13 cellular contexts compared by ENCODE assay signal in genomic region chr11:86228967-86229330, GRCh38. TPM values are rescaled to one million over a fixed set of nuclear protein-coding genes. Genes with fewer than 3 reads are reported as not detected.
DNase-seq lines count a peak whose midpoint lies in the region; ATAC-seq lines count a peak whose summit lies in the region.
"Had no signal": no experiment of that assay in that cellular context is flagged by ENCODE, and none has a peak within 500 bp of the region (broad histone marks: within the 10 kb centered on the region; RNA-seq: fewer than 3 reads in every experiment).

No MANE protein-coding gene starts in this region.

- peaks cover 5% of the 10 kb centered on the region for H3K9me3 Mint-ChIP-seq in activated CD8-positive, alpha-beta memory T cell treated with anti-CD3 and anti-CD28 coated beads, Interleukin-2, amount 10 ng/mL, durations not matched to agents 7 days and 5 days (ENCODE audit: low read depth)
- peaks cover 17% of the 10 kb centered on the region for H3K9me3 Mint-ChIP-seq in activated T-helper 2 cell treated with anti-CD3 and anti-CD28 coated beads, Interferon-gamma antibody, Interleukin-2, Interleukin-4, amounts not matched to agents 10 μg/mL and 5 μg/mL and 100 μg/mL, durations not matched to agents 14 hours and 24 hours and 36 hours

- intact Hi-C loops in activated T-helper 2 cell treated with anti-CD3 and anti-CD28 coated beads, Interferon-gamma antibody, Interleukin-2, Interleukin-4, amounts not matched to agents 10 μg/mL and 5 μg/mL and 100 μg/mL, durations not matched to agents 14 hours and 24 hours and 36 hours (cut with micrococcal nuclease): loop anchor here (1.0 kb wide), 4 partner anchors 11 to 111 kb away; no protein-coding TSS in a partner anchor

- no peaks in the 10 kb centered on the region for H3K27me3 Mint-ChIP-seq in activated CD8-positive, alpha-beta memory T cell treated with anti-CD3 and anti-CD28 coated beads, Interleukin-2, amount 10 ng/mL, durations not matched to agents 7 days and 5 days
- H3K27me3 Mint-ChIP-seq in activated T-helper 2 cell treated with anti-CD3 and anti-CD28 coated beads, Interferon-gamma antibody, Interleukin-2, Interleukin-4, amounts not matched to agents 10 μg/mL and 5 μg/mL and 100 μg/mL, durations not matched to agents 14 hours and 24 hours and 36 hours (ENCODE audit: low read depth): no peaks in the 10 kb centered on the region

- H3K36me3 Mint-ChIP-seq in activated CD8-positive, alpha-beta memory T cell treated with anti-CD3 and anti-CD28 coated beads, Interleukin-2, amount 10 ng/mL, durations not matched to agents 7 days and 5 days: peaks cover 9% of the 10 kb centered on the region
- peaks cover 9% of the 10 kb centered on the region for H3K36me3 Mint-ChIP-seq in activated T-helper 2 cell treated with anti-CD3 and anti-CD28 coated beads, Interferon-gamma antibody, Interleukin-2, Interleukin-4, amounts not matched to agents 10 μg/mL and 5 μg/mL and 100 μg/mL, durations not matched to agents 14 hours and 24 hours and 36 hours (ENCODE audit: low read depth)

- peak; percentile 64 for DNase-seq in activated CD8-positive, alpha-beta memory T cell treated with anti-CD3 and anti-CD28 coated beads, Interleukin-2, amount 50 U/mL, for 48 hours
- no peak for DNase-seq in activated CD8-positive, alpha-beta memory T cell treated with anti-CD3 and anti-CD28 coated beads, Interleukin-2, amount 10 ng/mL, durations not matched to agents 7 days and 5 days
- no peak for DNase-seq in activated T-helper 2 cell treated with anti-CD3 and anti-CD28 coated beads, Interferon-gamma antibody, Interleukin-2, Interleukin-4, amounts not matched to agents 10 μg/mL and 5 μg/mL and 100 μg/mL, durations not matched to agents 14 hours and 24 hours and 36 hours (ENCODE audit: low spot score)
- peak; percentile 32 to 48 for DNase-seq in stimulated activated CD8-positive, alpha-beta memory T cell treated with anti-CD3 and anti-CD28 coated beads, Interleukin-15, amount 100 ng/mL, for 48 hours (ENCODE audit: low read depth in 2 of 2)
- DNase-seq in NCI-H446 treated with DMSO at 0.1 percent for 48 hours (lab: John Stamatoyannopoulos, UW) (no peak), middle frontal gyrus (ENCODE audit: extremely low spot score, low spot score) (no peak), hippocampal formation (lab: John Stamatoyannopoulos, UW) (no peak)
- DNase-seq: lower lobe of right lung, NCI-H2171, nephron progenitor cell, retina, thyroid gland had no signal

- no peak overlapping the region for H3K4me3 Mint-ChIP-seq in activated CD8-positive, alpha-beta memory T cell treated with anti-CD3 and anti-CD28 coated beads, Interleukin-2, amount 10 ng/mL, durations not matched to agents 7 days and 5 days
- H3K4me3 Mint-ChIP-seq in activated T-helper 2 cell treated with anti-CD3 and anti-CD28 coated beads, Interferon-gamma antibody, Interleukin-2, Interleukin-4, amounts not matched to agents 10 μg/mL and 5 μg/mL and 100 μg/mL, durations not matched to agents 14 hours and 24 hours and 36 hours (ENCODE audit: low read depth): peak overlapping the region; percentile 20
- H3K4me3 Mint-ChIP-seq: nephron progenitor cell had no signal

- peaks cover 31% of the 10 kb centered on the region for H3K4me1 Mint-ChIP-seq in activated CD8-positive, alpha-beta memory T cell treated with anti-CD3 and anti-CD28 coated beads, Interleukin-2, amount 10 ng/mL, durations not matched to agents 7 days and 5 days
- peaks cover 53% of the 10 kb centered on the region for H3K4me1 Mint-ChIP-seq in activated T-helper 2 cell treated with anti-CD3 and anti-CD28 coated beads, Interferon-gamma antibody, Interleukin-2, Interleukin-4, amounts not matched to agents 10 μg/mL and 5 μg/mL and 100 μg/mL, durations not matched to agents 14 hours and 24 hours and 36 hours (ENCODE audit: low read depth)
- H3K4me1 Mint-ChIP-seq: nephron progenitor cell had no signal

- ATAC-seq in activated CD8-positive, alpha-beta memory T cell treated with anti-CD3 and anti-CD28 coated beads, Interleukin-2, amount 10 ng/mL, durations not matched to agents 7 days and 5 days: no peak
- ATAC-seq in HG02763 (IDR thresholded peaks at IDR 0.05; ENCODE audit: unreplicated experiment): peak; percentile 20
- ATAC-seq: lower lobe of right lung had no signal

- no peak overlapping the region for H3K27ac Mint-ChIP-seq in activated CD8-positive, alpha-beta memory T cell treated with anti-CD3 and anti-CD28 coated beads, Interleukin-2, amount 10 ng/mL, durations not matched to agents 7 days and 5 days
- peak overlapping the region; percentile 94 for H3K27ac Mint-ChIP-seq in activated T-helper 2 cell treated with anti-CD3 and anti-CD28 coated beads, Interferon-gamma antibody, Interleukin-2, Interleukin-4, amounts not matched to agents 10 μg/mL and 5 μg/mL and 100 μg/mL, durations not matched to agents 14 hours and 24 hours and 36 hours
- H3K27ac Mint-ChIP-seq: nephron progenitor cell had no signal

- CTCF ChIA-PET in activated CD8-positive, alpha-beta memory T cell treated with anti-CD3 and anti-CD28 coated beads, Interleukin-2, amount 10 ng/mL, durations not matched to agents 7 days and 5 days (lab: Charles Lee): interaction anchor here (0.8 to 4.0 kb wide), 5 partner anchors 8 to 187 kb away, joined by 4 to 14 read pairs (median 6); no protein-coding TSS in a partner anchor

RNA-seq across cellular contexts. Expression of gene EED, which starts 15.6 kb away (rescaled TPM):
- 100 to 1,000 TPM in 1 of 2 experiments, 10 to 100 TPM in 1; 50.1 to 102 TPM for total RNA-seq in activated CD8-positive, alpha-beta memory T cell treated with anti-CD3 and anti-CD28 coated beads, Interleukin-2, amount 10 ng/mL, durations not matched to agents 7 days and 5 days
- 174 and 182 TPM in 2 replicates for total RNA-seq in activated T-helper 2 cell treated with anti-CD3 and anti-CD28 coated beads, Interferon-gamma antibody, Interleukin-2, Interleukin-4, amounts not matched to agents 10 μg/mL and 5 μg/mL and 100 μg/mL, durations not matched to agents 14 hours and 24 hours and 36 hours

Comparison
In these comparisons a context has a peak if more than half of its experiments do, and no peak if none do; other contexts are left out.
1. DNase-seq: peak in activated CD8-positive, alpha-beta memory T cell treated with anti-CD3 and anti-CD28 coated beads, Interleukin-2, amount 50 U/mL, for 48 hours (single experiment) and stimulated activated CD8-positive, alpha-beta memory T cell treated with anti-CD3 and anti-CD28 coated beads, Interleukin-15, amount 100 ng/mL, for 48 hours (2 of 2); none in activated CD8-positive, alpha-beta memory T cell treated with anti-CD3 and anti-CD28 coated beads, Interleukin-2, amount 10 ng/mL, durations not matched to agents 7 days and 5 days (single experiment), activated T-helper 2 cell treated with anti-CD3 and anti-CD28 coated beads, Interferon-gamma antibody, Interleukin-2, Interleukin-4, amounts not matched to agents 10 μg/mL and 5 μg/mL and 100 μg/mL, durations not matched to agents 14 hours and 24 hours and 36 hours (single experiment), NCI-H446 treated with DMSO at 0.1 percent for 48 hours (single experiment), middle frontal gyrus (single experiment) and hippocampal formation (0 of 2).